Comparison of ENCODE assay signal across 22 cellular contexts in genomic region chr22:48084749-48085090, GRCh38.
"Had no signal": no experiment of that assay in that cellular context is flagged by ENCODE, and none has a peak within 500 bp of the region (broad histone marks: within the 10 kb centered on the region; RNA-seq: fewer than 3 reads in every experiment).

No MANE protein-coding gene starts in this region.

- H3K9me3 Mint-ChIP-seq: activated CD4-positive, alpha-beta memory T cell treated with anti-CD3 and anti-CD28 coated beads, Interleukin-2, amount 10 ng/mL, durations not matched to agents 7 days and 5 days; activated T-cell treated with anti-CD3 and anti-CD28 coated beads, Interleukin-2, amount 50 U/mL, for 72 hours; nephron; stimulated activated naive CD8-positive, alpha-beta T cell treated with anti-CD3 and anti-CD28 coated beads, Interleukin-15, Interleukin-2, amounts not matched to agents 100 ng/mL and 50 ng/mL, for 24 hours; T-helper 1 cell treated with Interleukin-12 subunit alpha and Interleukin-12 subunit beta and Interleukin-4 antibody, amounts not matched to agents 30 μg/mL and 1 μg/mL, for 36 hours; type B pancreatic cell; WTC11 had no signal

- H3K4me3 ChIP-seq: prostate gland had no signal

- H3K27me3 ChIP-seq: brain microvascular endothelial cell, foreskin keratinocyte had no signal

- H3K4me1 ChIP-seq: foreskin keratinocyte, prostate gland had no signal

- H3K36me3 Mint-ChIP-seq: activated naive CD8-positive, alpha-beta T cell; type B pancreatic cell; WTC11 had no signal

- DNase-seq: activated CD4-positive, alpha-beta T cell treated with anti-CD3 and anti-CD28 coated beads for 4 hours; activated CD8-positive, alpha-beta memory T cell treated with anti-CD3 and anti-CD28 coated beads, Interleukin-2, amount 50 U/mL, for 4 hours; activated gamma-delta T cell treated with Interleukin-2 at 50 U/mL for 16 hours; activated T-cell treated with anti-CD3 and anti-CD28 coated beads, Interleukin-2, amount 50 U/mL, for 72 hours; brain microvascular endothelial cell; cortex of kidney; effector CD8-positive, alpha-beta T cell; foreskin keratinocyte; glutamatergic neuron; mesenchymal stem cell; right cardiac atrium; small intestine; stimulated activated CD4-positive, alpha-beta T cell treated with anti-CD3 and anti-CD28 coated beads, Interleukin-4, amount 100 ng/mL, for 4 hours; stimulated activated CD8-positive, alpha-beta memory T cell treated with anti-CD3 and anti-CD28 coated beads, Interleukin-4, amount 100 ng/mL, for 48 hours had no signal

- ATAC-seq: activated T-cell treated with anti-CD3 and anti-CD28 coated beads, Interleukin-2, amount 50 U/mL, for 72 hours; foreskin keratinocyte; right cardiac atrium; WTC11 had no signal

- H3K9me3 ChIP-seq: prostate gland had no signal

- H3K27ac Mint-ChIP-seq: activated CD4-positive, alpha-beta memory T cell treated with anti-CD3 and anti-CD28 coated beads, Interleukin-2, amount 10 ng/mL, durations not matched to agents 7 days and 5 days; activated naive CD8-positive, alpha-beta T cell; activated T-cell treated with anti-CD3 and anti-CD28 coated beads, Interleukin-2, amount 50 U/mL, for 72 hours; nephron; stimulated activated naive CD8-positive, alpha-beta T cell treated with anti-CD3 and anti-CD28 coated beads, Interleukin-15, Interleukin-2, amounts not matched to agents 100 ng/mL and 50 ng/mL, for 24 hours; type B pancreatic cell had no signal

- H3K27ac ChIP-seq: brain microvascular endothelial cell, foreskin keratinocyte, prostate gland had no signal

- H3K4me3 Mint-ChIP-seq: activated CD4-positive, alpha-beta memory T cell treated with anti-CD3 and anti-CD28 coated beads, Interleukin-2, amount 10 ng/mL, durations not matched to agents 7 days and 5 days; activated naive CD8-positive, alpha-beta T cell; activated T-cell treated with anti-CD3 and anti-CD28 coated beads, Interleukin-2, amount 50 U/mL, for 72 hours; nephron; stimulated activated naive CD8-positive, alpha-beta T cell treated with anti-CD3 and anti-CD28 coated beads, Interleukin-15, Interleukin-2, amounts not matched to agents 100 ng/mL and 50 ng/mL, for 24 hours; T-helper 1 cell treated with Interleukin-12 subunit alpha and Interleukin-12 subunit beta and Interleukin-4 antibody, amounts not matched to agents 30 μg/mL and 1 μg/mL, for 36 hours; type B pancreatic cell; WTC11 had no signal

- H3K36me3 ChIP-seq: brain microvascular endothelial cell, prostate gland had no signal
